ENCODE assay signal across 8 cellular contexts in genomic region chr11:45147017-45147728, GRCh38. TPM values are rescaled to one million over a fixed set of nuclear protein-coding genes. Genes with fewer than 3 reads are reported as not detected.
DNase-seq lines count a peak whose midpoint lies in the region; ATAC-seq and TF ChIP-seq lines count a peak whose summit lies in the region.

No MANE protein-coding gene starts in this region.

- DNase-seq in DMS53 treated with DMSO at 0.1 percent for 48 hours (lab: John Stamatoyannopoulos, UW; ENCODE audit: unreplicated experiment) (peak; percentile 67), KG1 (lab: John Stamatoyannopoulos, UW) (peak; percentile 87)
- peak; percentile 94 for DNase-seq in activated T-cell treated with anti-CD3 and anti-CD28 coated beads, Interleukin-2, amount 50 U/mL, for 48 hours
- peak; percentile 74 to 84 for DNase-seq in stimulated activated CD8-positive, alpha-beta memory T cell treated with anti-CD3 and anti-CD28 coated beads, Interleukin-4, amount 100 ng/mL, for 4 hours (ENCODE audit: low read depth in 2 of 2, low spot score in 1 of 2)

- H3K27me3 ChIP-seq in mucosa of stomach (ENCODE audit: control insufficient read depth, insufficient read depth, low read length) = peaks cover 8% of the 10 kb centered on the region

- peak overlapping the region; percentile 34 for H3K4me3 ChIP-seq in mucosa of stomach (ENCODE audit: low read length)

- peak overlapping the region; percentile 63 for H3K9ac ChIP-seq in mucosa of stomach (ENCODE audit: low read length)

- ATAC-seq in GM21786 (IDR thresholded peaks at IDR 0.05; ENCODE audit: unreplicated experiment) (peak; percentile 99), esophagus mucosa (peak; percentile 97)

- H3K4me1 ChIP-seq in mucosa of stomach (ENCODE audit: control insufficient read depth, insufficient read depth, low read length) = peaks cover 18% of the 10 kb centered on the region

- H3K36me3 ChIP-seq in mucosa of stomach (ENCODE audit: control insufficient read depth, insufficient read depth, low read length) = no peaks in the 10 kb centered on the region

- H3K9me3 ChIP-seq in mucosa of stomach (ENCODE audit: control insufficient read depth, low read length) = no peaks in the 10 kb centered on the region

TF ChIP-seq in PFSK-1, 5 proteins besides CTCF, POLR2A, EP300 and RAD21:
- TF ChIP-seq REST (IDR thresholded peaks at IDR 0.05; ENCODE audit: insufficient read depth in 1 of 2, low read depth in 2 of 2, low read length in 2 of 2) (no peak), POLR2AphosphoS5 (IDR thresholded peaks at IDR 0.05; ENCODE audit: low read depth, low read length) (peak; percentile 75), TAF1 (IDR thresholded peaks at IDR 0.05; ENCODE audit: borderline replicate concordance, insufficient read depth, low read length) (peak; percentile 38; the same call in 1 of the 2 replicates), SIN3A (IDR thresholded peaks at IDR 0.05; ENCODE audit: borderline replicate concordance, insufficient read depth, low read length) (no peak), FOXP2 (optimal IDR thresholded peaks at IDR 0.05; ENCODE audit: borderline replicate concordance, extremely low read depth, extremely low read length, insufficient read depth) (peak; percentile 45)

RNA-seq across cellular contexts. Expression of gene PRDM11, which starts 0.7 kb away (rescaled TPM):
- 2.3 TPM for polyA plus RNA-seq in PFSK-1 (2012; ENCODE audit: insufficient read length, low read depth)
- total RNA-seq in esophagus mucosa = 5.7 TPM

Comparison
In these comparisons a context has a peak if more than half of its experiments do, and no peak if none do; other contexts are left out.
1. Peak in every context shown above with its lines: DNase-seq, ATAC-seq and H3K4me3 ChIP-seq.